In genomic region chr11:119471329-119471728, GRCh38 we compare ENCODE assay signal across 25 cellular contexts. TPM values are rescaled to one million over a fixed set of nuclear protein-coding genes. Genes with fewer than 3 reads are reported as not detected.
DNase-seq lines count a peak whose midpoint lies in the region; ATAC-seq and TF ChIP-seq lines count a peak whose summit lies in the region.
"Had no signal": no experiment of that assay in that cellular context is flagged by ENCODE, and none has a peak within 500 bp of the region (broad histone marks: within the 10 kb centered on the region; RNA-seq: fewer than 3 reads in every experiment).

No MANE protein-coding gene starts in this region.

- H3K79me2 ChIP-seq in fibroblast of lung (ENCODE audit: control insufficient read depth, insufficient read depth, low read length): no peaks in the 10 kb centered on the region

- H3K36me3 ChIP-seq in fibroblast of lung (ENCODE audit: control insufficient read depth, insufficient read depth, low read length) (no peaks in the 10 kb centered on the region), rectal smooth muscle tissue (ENCODE audit: control insufficient read depth, insufficient read depth, low read length) (no peaks in the 10 kb centered on the region)
- H3K36me3 ChIP-seq: HAP-1, MG63, SJSA1 had no signal

- H2AFZ ChIP-seq in fibroblast of lung (ENCODE audit: low read length): peak overlapping the region; percentile 31

- no peak for ATAC-seq in GM19452 (IDR thresholded peaks at IDR 0.05; ENCODE audit: unreplicated experiment)
- ATAC-seq in HG02623 (IDR thresholded peaks at IDR 0.05; ENCODE audit: unreplicated experiment): no peak
- ATAC-seq in HG03469 (IDR thresholded peaks at IDR 0.05; ENCODE audit: unreplicated experiment): no peak
- ATAC-seq: Panc1 had no signal

- peaks cover 24% of the 10 kb centered on the region for H3K4me1 ChIP-seq in fibroblast of lung (ENCODE audit: control insufficient read depth, extremely low read depth, insufficient read depth, low read length)
- peaks cover 3% of the 10 kb centered on the region for H3K4me1 ChIP-seq in rectal smooth muscle tissue (ENCODE audit: control insufficient read depth, insufficient read depth, low read length)
- H3K4me1 ChIP-seq: HAP-1 had no signal

- CTCF ChIA-PET in RWPE1 (lab: Yijun Ruan, JAX): interaction anchor here (0.6 to 1.0 kb wide), 4 partner anchors 63 to 193 kb away, joined by 3 to 5 read pairs (median 3); no protein-coding TSS in a partner anchor

- no peaks in the 10 kb centered on the region for H4K20me1 ChIP-seq in fibroblast of lung (ENCODE audit: control insufficient read depth, extremely low read depth, insufficient read depth, low read length)

- H3K9ac ChIP-seq in fibroblast of lung (ENCODE audit: insufficient read depth, low read length) (peak overlapping the region; percentile 36), rectal smooth muscle tissue (ENCODE audit: low read length) (no peak overlapping the region)

- peak; percentile 17; the same call in 1 of the 2 replicates for TF ChIP-seq CTCF in AG10803 (conservative IDR thresholded peaks at IDR 0.05; ENCODE audit: low read length)
- TF ChIP-seq CTCF in RWPE1 (conservative IDR thresholded peaks at IDR 0.05; ENCODE audit: low read depth): no peak
- TF ChIP-seq CTCF in fibroblast of lung (conservative IDR thresholded peaks at IDR 0.05 in 1 of 2, IDR thresholded peaks at IDR 0.05 in 1 of 2; ENCODE audit: low read depth in 1 of 2, low read length in 2 of 2): peak in 1 of 2 donors; percentile 5

- POLR2A ChIA-PET in RWPE1 (lab: Yijun Ruan, JAX; ENCODE audit: low non-redundant PET): no interaction called here

- H3K9me3 ChIP-seq in fibroblast of lung (ENCODE audit: control insufficient read depth, insufficient read depth, low read depth, low read length): no peaks in the 10 kb centered on the region
- H3K9me3 ChIP-seq: HAP-1, SJSA1 had no signal

- H3K4me3 ChIP-seq in AG10803 (ENCODE audit: low read length) (no peak overlapping the region), fibroblast of lung (replicated peaks in 1 of 4; ENCODE audit: control extremely low read depth in 1 of 4, insufficient read depth in 1 of 4, low read depth in 3 of 4, low read length in 4 of 4) (no peak overlapping the region), rectal smooth muscle tissue (ENCODE audit: low read length) (no peak overlapping the region)
- H3K4me3 ChIP-seq: HAP-1, lung, MG63, SJSA1 had no signal

- no peaks in the 10 kb centered on the region for H3K27me3 ChIP-seq in fibroblast of lung (ENCODE audit: control insufficient read depth, insufficient read depth, low read length)
- peaks cover 2% of the 10 kb centered on the region for H3K27me3 ChIP-seq in rectal smooth muscle tissue (ENCODE audit: control insufficient read depth, insufficient read depth, low read length)
- H3K27me3 ChIP-seq: MG63, SJSA1 had no signal

- no peak overlapping the region for H3K4me2 ChIP-seq in fibroblast of lung (ENCODE audit: extremely low read depth, insufficient read depth, low read length)

- DNase-seq in AG10803 (ENCODE audit: low read depth) (no peak), RWPE1 (ENCODE audit: low spot score) (no peak), fibroblast of lung (ENCODE audit: low read depth in 2 of 2) (no peak), SIG-M5 (lab: John Stamatoyannopoulos, UW) (no peak)
- DNase-seq: ACHN; activated CD4-positive, alpha-beta T cell treated with anti-CD3 and anti-CD28 coated beads, Interleukin-2, amount 10 ng/mL, durations not matched to agents 24 days and 14 days; activated naive CD4-positive, alpha-beta T cell treated with anti-CD3 and anti-CD28 coated beads for 36 hours; anterior cingulate cortex; caudate nucleus; MG63; NCI-H1417; NCI-H2107; NCI-H510A; NK-92 treated with Interleukin-12 subunit alpha and Interleukin-12 subunit beta, amount 100 ng/mL, for 24 hours; nucleus accumbens; T-helper 2 cell had no signal

- H3K27ac ChIP-seq in RWPE1 (peak overlapping the region; percentile 95), fibroblast of lung (ENCODE audit: insufficient read depth, low read length) (peak overlapping the region; percentile 94), rectal smooth muscle tissue (ENCODE audit: low read depth, low read length) (peak overlapping the region; percentile 69)
- H3K27ac ChIP-seq: C4-2B had no signal

RNA-seq across cellular contexts. Expression of gene THY1, which starts 48.4 kb away (rescaled TPM):
- 105 and 292 TPM in 2 replicates for total RNA-seq in fibroblast of lung
- polyA plus RNA-seq in fibroblast of lung: 824 and 1,700 TPM in 2 replicates
- polyA plus RNA-seq in fibroblast of lung (2012): 595 and 805 TPM in 2 replicates
- polyA minus RNA-seq in fibroblast of lung (ENCODE audit: low replicate concordance): 1,722 and 2,470 TPM in 2 replicates
